Comparison of ENCODE assay signal across 8 cellular contexts in the genomic region with DNA sequence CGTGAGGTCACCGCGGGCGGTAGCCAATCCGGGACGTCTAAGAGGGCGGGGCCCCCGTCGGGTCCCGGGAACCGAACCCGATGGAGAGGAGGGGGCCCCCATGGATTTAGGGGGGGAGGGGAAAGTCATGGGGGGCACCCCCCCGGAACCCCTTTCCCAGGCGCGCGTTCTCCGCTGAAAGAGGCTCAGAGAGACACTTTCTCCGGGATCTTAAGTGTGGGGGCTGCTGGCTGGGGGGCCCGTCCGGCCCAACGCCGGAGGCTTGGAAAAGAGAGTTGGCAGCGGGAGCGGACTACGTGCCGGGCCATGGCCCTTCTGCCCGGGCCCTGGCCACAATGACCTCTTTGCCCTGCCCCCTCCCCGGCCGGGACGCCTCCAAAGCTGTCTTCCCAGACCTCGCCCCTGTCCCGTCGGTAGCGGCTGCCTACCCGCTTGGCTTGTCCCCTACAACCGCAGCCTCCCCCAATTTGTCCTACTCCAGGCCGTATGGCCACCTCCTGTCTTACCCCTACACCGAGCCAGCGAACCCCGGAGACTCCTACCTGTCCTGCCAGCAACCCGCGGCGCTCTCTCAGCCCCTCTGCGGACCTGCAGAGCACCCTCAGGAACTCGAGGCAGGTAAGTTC. TPM values are rescaled to one million over a fixed set of nuclear protein-coding genes. Genes with fewer than 3 reads are reported as not detected.
DNase-seq lines count a peak whose midpoint lies in the region; TF ChIP-seq lines count a peak whose summit lies in the region.

A gene with protein sequence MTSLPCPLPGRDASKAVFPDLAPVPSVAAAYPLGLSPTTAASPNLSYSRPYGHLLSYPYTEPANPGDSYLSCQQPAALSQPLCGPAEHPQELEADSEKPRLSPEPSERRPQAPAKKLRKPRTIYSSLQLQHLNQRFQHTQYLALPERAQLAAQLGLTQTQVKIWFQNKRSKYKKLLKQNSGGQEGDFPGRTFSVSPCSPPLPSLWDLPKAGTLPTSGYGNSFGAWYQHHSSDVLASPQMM (plus strand): TSS at position 57 of the 626 bp plus-strand sequence. CDS start 279 bp downstream, at position 336.

- TF ChIP-seq CTCF in fibroblast of lung (conservative IDR thresholded peaks at IDR 0.05 in 1 of 2, IDR thresholded peaks at IDR 0.05 in 1 of 2; ENCODE audit: low read depth in 1 of 2, low read length in 2 of 2): no peak

- peaks cover 5% of the 10 kb centered on the region for H3K4me1 ChIP-seq in fibroblast of lung (ENCODE audit: control insufficient read depth, extremely low read depth, insufficient read depth, low read length)

- peaks cover 3% of the 10 kb centered on the region for H3K36me3 Mint-ChIP-seq in activated naive CD4-positive, alpha-beta T cell treated with anti-CD3 and anti-CD28 coated beads, Interleukin-2, amount 10 ng/mL, durations not matched to agents 7 days and 5 days
- no peaks in the 10 kb centered on the region for H3K36me3 Mint-ChIP-seq in T-helper 1 cell treated with Interleukin-12 subunit alpha and Interleukin-12 subunit beta and Interleukin-4 antibody, amounts not matched to agents 30 μg/mL and 1 μg/mL, for 36 hours (ENCODE audit: low read depth)

- H3K4me3 ChIP-seq in fibroblast of lung (replicated peaks in 1 of 4; ENCODE audit: control extremely low read depth in 1 of 4, insufficient read depth in 1 of 4, low read depth in 3 of 4, low read length in 4 of 4): peak within 1 kb of the TSS; percentile 13 to 33 (median 26)
- H3K4me3 ChIP-seq in skeletal muscle cell (ENCODE audit: low read depth, low read length): peak within 1 kb of the TSS; percentile 25

- H4K20me1 ChIP-seq in fibroblast of lung (ENCODE audit: control insufficient read depth, extremely low read depth, insufficient read depth, low read length): no peaks in the 10 kb centered on the region

- peaks cover 99% of the 10 kb centered on the region for H3K27me3 Mint-ChIP-seq in activated naive CD4-positive, alpha-beta T cell treated with anti-CD3 and anti-CD28 coated beads, Interleukin-2, amount 10 ng/mL, durations not matched to agents 7 days and 5 days
- H3K27me3 Mint-ChIP-seq in T-helper 1 cell treated with Interleukin-12 subunit alpha and Interleukin-12 subunit beta and Interleukin-4 antibody, amounts not matched to agents 30 μg/mL and 1 μg/mL, for 36 hours (ENCODE audit: low read depth): peaks cover 93% of the 10 kb centered on the region

- DNase-seq in activated naive CD4-positive, alpha-beta T cell treated with anti-CD3 and anti-CD28 coated beads, Interleukin-2, amount 10 ng/mL, durations not matched to agents 7 days and 5 days: peak; percentile 35
- DNase-seq in activated naive CD4-positive, alpha-beta T cell treated with Interleukin-2 at 50 U/mL for 16 hours: no peak
- no peak for DNase-seq in fibroblast of lung (ENCODE audit: low read depth in 2 of 2)
- DNase-seq in skeletal muscle cell (ENCODE audit: low read depth): no peak
- no peak for DNase-seq in HT-29 (ENCODE audit: low spot score)
- no peak for DNase-seq in activated gamma-delta T cell treated with Interleukin-2 at 50 U/mL for 16 hours
- no peak for DNase-seq in NCI-H128 (lab: John Stamatoyannopoulos, UW; ENCODE audit: unreplicated experiment)

- no peaks in the 10 kb centered on the region for H3K79me2 ChIP-seq in fibroblast of lung (ENCODE audit: control insufficient read depth, insufficient read depth, low read length)

- H3K36me3 ChIP-seq in fibroblast of lung (ENCODE audit: control insufficient read depth, insufficient read depth, low read length): no peaks in the 10 kb centered on the region

- peak within 1 kb of the TSS; percentile 71 for H3K4me2 ChIP-seq in fibroblast of lung (ENCODE audit: extremely low read depth, insufficient read depth, low read length)

- H3K27ac ChIP-seq in fibroblast of lung (ENCODE audit: insufficient read depth, low read length): no peak within 1 kb of the TSS

- no peak within 1 kb of the TSS for H2AFZ ChIP-seq in fibroblast of lung (ENCODE audit: low read length)

- no peaks in the 10 kb centered on the region for H3K9me3 ChIP-seq in fibroblast of lung (ENCODE audit: control insufficient read depth, insufficient read depth, low read depth, low read length)

- peak within 1 kb of the TSS; percentile 75 for H3K4me3 Mint-ChIP-seq in activated naive CD4-positive, alpha-beta T cell treated with anti-CD3 and anti-CD28 coated beads, Interleukin-2, amount 10 ng/mL, durations not matched to agents 7 days and 5 days
- peak within 1 kb of the TSS; percentile 82 for H3K4me3 Mint-ChIP-seq in T-helper 1 cell treated with Interleukin-12 subunit alpha and Interleukin-12 subunit beta and Interleukin-4 antibody, amounts not matched to agents 30 μg/mL and 1 μg/mL, for 36 hours

- peaks cover 37% of the 10 kb centered on the region for H3K4me1 Mint-ChIP-seq in activated naive CD4-positive, alpha-beta T cell treated with anti-CD3 and anti-CD28 coated beads, Interleukin-2, amount 10 ng/mL, durations not matched to agents 7 days and 5 days
- H3K4me1 Mint-ChIP-seq in T-helper 1 cell treated with Interleukin-12 subunit alpha and Interleukin-12 subunit beta and Interleukin-4 antibody, amounts not matched to agents 30 μg/mL and 1 μg/mL, for 36 hours (ENCODE audit: low read depth): peaks cover 20% of the 10 kb centered on the region

- H3K9ac ChIP-seq in fibroblast of lung (ENCODE audit: insufficient read depth, low read length): no peak within 1 kb of the TSS

- no peaks in the 10 kb centered on the region for H3K9me3 Mint-ChIP-seq in activated naive CD4-positive, alpha-beta T cell treated with anti-CD3 and anti-CD28 coated beads, Interleukin-2, amount 10 ng/mL, durations not matched to agents 7 days and 5 days
- no peaks in the 10 kb centered on the region for H3K9me3 Mint-ChIP-seq in T-helper 1 cell treated with Interleukin-12 subunit alpha and Interleukin-12 subunit beta and Interleukin-4 antibody, amounts not matched to agents 30 μg/mL and 1 μg/mL, for 36 hours

- CTCF ChIA-PET in activated naive CD4-positive, alpha-beta T cell treated with anti-CD3 and anti-CD28 coated beads, Interleukin-2, amount 10 ng/mL, durations not matched to agents 7 days and 5 days (lab: Charles Lee): no interaction called here

- peak within 1 kb of the TSS; percentile 65 for H3K27ac Mint-ChIP-seq in activated naive CD4-positive, alpha-beta T cell treated with anti-CD3 and anti-CD28 coated beads, Interleukin-2, amount 10 ng/mL, durations not matched to agents 7 days and 5 days
- H3K27ac Mint-ChIP-seq in T-helper 1 cell treated with Interleukin-12 subunit alpha and Interleukin-12 subunit beta and Interleukin-4 antibody, amounts not matched to agents 30 μg/mL and 1 μg/mL, for 36 hours: peak within 1 kb of the TSS; percentile 26

- peaks cover 94% of the 10 kb centered on the region for H3K27me3 ChIP-seq in fibroblast of lung (ENCODE audit: control insufficient read depth, insufficient read depth, low read length)

RNA-seq across cellular contexts. Expression of the gene that starts here (rescaled TPM):
- not detected in 2 replicates for total RNA-seq in fibroblast of lung
- not detected in 2 replicates for polyA plus RNA-seq in fibroblast of lung
- not detected in 2 replicates for polyA plus RNA-seq in fibroblast of lung (2012)
- not detected in 2 replicates for polyA minus RNA-seq in fibroblast of lung (ENCODE audit: low replicate concordance)
- total RNA-seq in HT-29 (2014; rRNA removed; shearing (Covaris generic)): 0.51 and 1.1 TPM in 2 replicates
